Comparison of ENCODE assay signal across 11 cellular contexts in genomic region chr16:630815-631405, GRCh38. TPM values are rescaled to one million over a fixed set of nuclear protein-coding genes. Genes with fewer than 3 reads are reported as not detected.
DNase-seq lines count a peak whose midpoint lies in the region; ATAC-seq, FAIRE-seq and TF ChIP-seq lines count a peak whose summit lies in the region.
"Had no signal": no experiment of that assay in that cellular context is flagged by ENCODE, and none has a peak within 500 bp of the region (broad histone marks: within the 10 kb centered on the region; RNA-seq: fewer than 3 reads in every experiment).

A gene with protein sequence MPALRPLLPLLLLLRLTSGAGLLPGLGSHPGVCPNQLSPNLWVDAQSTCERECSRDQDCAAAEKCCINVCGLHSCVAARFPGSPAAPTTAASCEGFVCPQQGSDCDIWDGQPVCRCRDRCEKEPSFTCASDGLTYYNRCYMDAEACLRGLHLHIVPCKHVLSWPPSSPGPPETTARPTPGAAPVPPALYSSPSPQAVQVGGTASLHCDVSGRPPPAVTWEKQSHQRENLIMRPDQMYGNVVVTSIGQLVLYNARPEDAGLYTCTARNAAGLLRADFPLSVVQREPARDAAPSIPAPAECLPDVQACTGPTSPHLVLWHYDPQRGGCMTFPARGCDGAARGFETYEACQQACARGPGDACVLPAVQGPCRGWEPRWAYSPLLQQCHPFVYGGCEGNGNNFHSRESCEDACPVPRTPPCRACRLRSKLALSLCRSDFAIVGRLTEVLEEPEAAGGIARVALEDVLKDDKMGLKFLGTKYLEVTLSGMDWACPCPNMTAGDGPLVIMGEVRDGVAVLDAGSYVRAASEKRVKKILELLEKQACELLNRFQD (plus strand): TSS chr16:630985. CDS start chr16:631254, 269 bp downstream.

- H3K27ac ChIP-seq in body of pancreas (no peak within 1 kb of the TSS), HepG2 (ENCODE audit: extremely low read length, insufficient read depth, low read length) (peak within 1 kb of the TSS; percentile 71), thyroid gland (no peak within 1 kb of the TSS), transverse colon (no peak within 1 kb of the TSS)
- H3K27ac ChIP-seq: SK-N-MC had no signal

- DNase-seq in NCI-H2227 (lab: John Stamatoyannopoulos, UW; ENCODE audit: unreplicated experiment), result peak; percentile 39
- no peak for DNase-seq in NCI-H2227 treated with DMSO at 0.1 percent for 48 hours (lab: John Stamatoyannopoulos, UW)
- peak; percentile 52 to 77 (median 62) for DNase-seq in body of pancreas
- peak; percentile 59 for DNase-seq in HepG2 (ENCODE audit: low spot score)
- DNase-seq in thyroid gland, result peak; percentile 56 to 65
- no peak for DNase-seq in SW480 (ENCODE audit: low spot score)
- no peak for DNase-seq in transverse colon
- no peak for DNase-seq in NCI-H524 treated with DMSO at 0.1 percent for 48 hours (lab: John Stamatoyannopoulos, UW)

- in situ Hi-C loops in HepG2 (cut with HindIII; ENCODE audit: extremely low pct_ligation_motif_present, low pct_unique_long_range_greater_than_20kb), result no loop called here
- in situ Hi-C loops in transverse colon (cut with MboI; ENCODE audit: low pct_ligation_motif_present in 1 of 4, low pct_unique_long_range_greater_than_20kb in 1 of 4, low sequenced_read_pairs in 3 of 4), result no loop called here

- peak; percentile 72 for FAIRE-seq in HepG2 (lab: Jason Lieb, UNC)
- FAIRE-seq: A204.1 had no signal

- H3K27me3 ChIP-seq in body of pancreas (no peaks in the 10 kb centered on the region), HepG2 (ENCODE audit: control insufficient read depth in 1 of 2, insufficient read depth in 2 of 2, low read length in 2 of 2) (no peaks in the 10 kb centered on the region), thyroid gland (no peaks in the 10 kb centered on the region), transverse colon (no peaks in the 10 kb centered on the region)
- H3K27me3 ChIP-seq: breast epithelium had no signal

- CTCF ChIA-PET in HepG2 (lab: Yijun Ruan, JAX; ENCODE audit: low intra/inter-chr PET ratio, low total read pairs), result no interaction called here

- peaks cover 6% of the 10 kb centered on the region for H3K79me2 ChIP-seq in HepG2 (ENCODE audit: insufficient read depth, low read length)

- no peak within 1 kb of the TSS for H2AFZ ChIP-seq in HepG2 (ENCODE audit: low read length)

- no TSS peak for BruUV-seq in HepG2 (replicated peaks; lab: Mats Ljungman, UMichigan)

- TF ChIP-seq RAD21 in HepG2 (CRISPR knock-in tag; IDR thresholded peaks at IDR 0.05), result no peak

- TF ChIP-seq EP300 in HepG2 (IDR thresholded peaks at IDR 0.05; ENCODE audit: low read depth in 2 of 2, low read length in 2 of 2), result no peak
- TF ChIP-seq EP300 in HepG2 (CRISPR knock-in tag; IDR thresholded peaks at IDR 0.05; ENCODE audit: borderline replicate concordance), result no peak
- TF ChIP-seq EP300 in transverse colon (IDR thresholded peaks at IDR 0.05; ENCODE audit: low read depth), result no peak

- POLR2A ChIA-PET in HepG2 (lab: Yijun Ruan, JAX), result interaction anchor here (1.0 to 1.5 kb wide), 2 partner anchors 17 to 43 kb away, joined by 3 to 5 read pairs; no protein-coding TSS in a partner anchor

- peak within 1 kb of the TSS; percentile 67 for H3K9ac ChIP-seq in HepG2 (ENCODE audit: insufficient read depth, low read depth, low read length)

- ATAC-seq in body of pancreas (peak; percentile 38), HepG2 (peak; percentile 74)

- H3K36me3 ChIP-seq in body of pancreas (replicated peaks in 1 of 2; ENCODE audit: insufficient read depth in 1 of 2, low read depth in 2 of 2) (peaks cover 4 to 6% of the 10 kb centered on the region in 2 donors), HepG2 (replicated peaks in 1 of 2; ENCODE audit: control insufficient read depth in 1 of 2, insufficient read depth in 2 of 2, low read length in 2 of 2) (peaks cover 4% of the 10 kb centered on the region in 2 experiments; a peak in 2 of 5 replicates), thyroid gland (peaks cover 7 to 11% of the 10 kb centered on the region in 2 donors), transverse colon (no peaks in the 10 kb centered on the region)
- H3K36me3 ChIP-seq: breast epithelium had no signal

- intact Hi-C loops in body of pancreas (cut with DNase I), result no loop called here
- intact Hi-C loops in HepG2 (cut with micrococcal nuclease; ENCODE audit: unreplicated experiment), result no loop called here
- intact Hi-C loops in thyroid gland (cut with DNase I), result loop anchor here (5.0 kb wide), 1 partner anchor 39 kb away; the partner anchor contains the start of gene RAB40C
- intact Hi-C loops in transverse colon (cut with DNase I; ENCODE audit: low total_unique reads), result loop anchor here (2.0 kb wide), 1 partner anchor 36 kb away; no protein-coding TSS in a partner anchor

- H3K4me3 ChIP-seq in body of pancreas, result no peak within 1 kb of the TSS
- H3K4me3 ChIP-seq in HepG2 (replicated peaks in 1 of 3; ENCODE audit: insufficient read depth in 1 of 3, low read depth in 2 of 3, low read length in 3 of 3), result peak within 1 kb of the TSS; percentile 58 to 74 (median 63)
- H3K4me3 ChIP-seq in thyroid gland (replicated peaks in 1 of 3), result no peak within 1 kb of the TSS
- no peak within 1 kb of the TSS for H3K4me3 ChIP-seq in transverse colon
- H3K4me3 ChIP-seq: breast epithelium, SK-N-MC had no signal

- H3K4me1 ChIP-seq in body of pancreas (peaks cover 27% of the 10 kb centered on the region), HepG2 (ENCODE audit: insufficient read depth, low read length) (peaks cover 31% of the 10 kb centered on the region), thyroid gland (peaks cover 11 to 24% of the 10 kb centered on the region in 2 donors), transverse colon (peaks cover 8 to 24% (median 23%) of the 10 kb centered on the region in 4 donors)

- H3K4me2 ChIP-seq in HepG2 (ENCODE audit: low read depth, low read length), result peak within 1 kb of the TSS; percentile 95

- TF ChIP-seq POLR2A in body of pancreas (IDR thresholded peaks at IDR 0.05), result no peak
- TF ChIP-seq POLR2A in HepG2 (IDR thresholded peaks at IDR 0.05; ENCODE audit: insufficient read depth in 1 of 2, low read depth in 2 of 2, low read length in 2 of 2), result peak in 1 of 2 experiments; percentile 61; a peak in 1 of 4 replicates
- TF ChIP-seq POLR2A in thyroid gland (IDR thresholded peaks at IDR 0.05), result no peak
- no peak for TF ChIP-seq POLR2A in transverse colon (IDR thresholded peaks at IDR 0.05)

- H3K9me3 ChIP-seq in body of pancreas (no peaks in the 10 kb centered on the region), HepG2 (ENCODE audit: low read length) (no peaks in the 10 kb centered on the region), thyroid gland (no peaks in the 10 kb centered on the region), transverse colon (no peaks in the 10 kb centered on the region)
- H3K9me3 ChIP-seq: breast epithelium had no signal

- TF ChIP-seq CTCF in body of pancreas (IDR thresholded peaks at IDR 0.05) (no peak), HepG2 (CRISPR knock-in tag; IDR thresholded peaks at IDR 0.05) (no peak), thyroid gland (IDR thresholded peaks at IDR 0.05) (no peak), transverse colon (IDR thresholded peaks at IDR 0.05) (no peak)

- H4K20me1 ChIP-seq in HepG2 (ENCODE audit: insufficient read depth, low read length), result no peaks in the 10 kb centered on the region

- WGBS in body of pancreas, 2 donors, result 3 to 8% methylated on average over 4 to 20 of the region's 23 CpGs
- WGBS in HepG2 (ENCODE audit: low lambda C conversion rate), result 5% methylated on average over 5 of the region's 23 CpGs
- WGBS in thyroid gland, 2 donors, result no CpG with 5 or more reads among the region's 23 CpGs
- WGBS in transverse colon (ENCODE audit: low coverage in 1 of 2), 2 donors, result 9% methylated on average over 13 of the region's 23 CpGs; no CpG with 5 or more reads in 1 of the 2 donors

TF ChIP-seq in HepG2, 621 proteins besides CTCF, POLR2A, EP300 and RAD21 (continues in another document):
- TF ChIP-seq FLYWCH1 (CRISPR knock-in tag; IDR thresholded peaks at IDR 0.05), result no peak
- no peak for TF ChIP-seq ZNF33A (CRISPR knock-in tag; IDR thresholded peaks at IDR 0.05; ENCODE audit: borderline replicate concordance)
- TF ChIP-seq PHF21A (CRISPR knock-in tag; IDR thresholded peaks at IDR 0.05), result peak; percentile 24; the same call in 1 of the 2 replicates
- no peak for TF ChIP-seq ATF7 (IDR thresholded peaks at IDR 0.05)
- TF ChIP-seq ATF7 (CRISPR knock-in tag; IDR thresholded peaks at IDR 0.05), result 0 out of 2 replicates have a peak, but pooled peaks have one; percentile 15
- TF ChIP-seq, protein P1, sequence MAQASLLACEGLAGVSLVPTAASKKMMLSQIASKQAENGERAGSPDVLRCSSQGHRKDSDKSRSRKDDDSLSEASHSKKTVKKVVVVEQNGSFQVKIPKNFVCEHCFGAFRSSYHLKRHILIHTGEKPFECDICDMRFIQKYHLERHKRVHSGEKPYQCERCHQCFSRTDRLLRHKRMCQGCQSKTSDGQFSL (CRISPR knock-in tag; IDR thresholded peaks at IDR 0.05), result peak; percentile 31; the same call in 1 of the 2 replicates

RNA-seq across cellular contexts. Expression of the gene that starts here (rescaled TPM):
- total RNA-seq in body of pancreas, result 1 to 10 TPM; 3.9 to 5.6 TPM
- 2.4 and 4.9 TPM in 2 replicates for total RNA-seq in HepG2 (2016; rRNA removed; fragmentation: Illumina TruSeq; extraction: Trizol)
- total RNA-seq in HepG2 (2016; cell fraction: cytosol; rRNA removed; fragmentation: Illumina TruSeq; extraction: Trizol; ENCODE audit: low read depth), result 0.61 and 0.88 TPM in 2 replicates
- 2.1 and 4.8 TPM in 2 replicates for total RNA-seq in HepG2 (2016; cell fraction: insoluble cytoplasmic fraction; rRNA removed; fragmentation: Illumina TruSeq; extraction: Trizol)
- total RNA-seq in HepG2 (2016; cell fraction: membrane; rRNA removed; fragmentation: Illumina TruSeq; extraction: Trizol), result 1.1 and 1.8 TPM in 2 replicates
- total RNA-seq in HepG2 (2016; cell fraction: nucleus; rRNA removed; fragmentation: Illumina TruSeq; extraction: Trizol), result 3.0 and 3.4 TPM in 2 replicates
- polyA plus RNA-seq in HepG2 (2011; rRNA removed), result 1.7 and 2.9 TPM in 2 replicates
- 2.6 and 4.2 TPM in 2 replicates for polyA plus RNA-seq in HepG2 (2011; cell fraction: cytosol; rRNA removed)
- 4.0 and 4.2 TPM in 2 replicates for polyA plus RNA-seq in HepG2 (2011; cell fraction: nucleus; rRNA removed)
- 1.7 and 2.2 TPM in 2 replicates for polyA plus RNA-seq in HepG2 (2012)
- 0.58 and 0.66 TPM in 2 replicates for polyA plus RNA-seq in HepG2 (2016; cell fraction: cytosol; fragmentation: Illumina TruSeq; extraction: Trizol; ENCODE audit: low read depth)
- 2.6 and 2.7 TPM in 2 replicates for polyA plus RNA-seq in HepG2 (2016; cell fraction: insoluble cytoplasmic fraction; fragmentation: Illumina TruSeq; extraction: Trizol; ENCODE audit: low read depth)
- 0.93 and 1.1 TPM in 2 replicates for polyA plus RNA-seq in HepG2 (2016; cell fraction: membrane; fragmentation: Illumina TruSeq; extraction: Trizol; ENCODE audit: low read depth)
- 5.9 and 6.7 TPM in 2 replicates for polyA plus RNA-seq in HepG2 (2016; cell fraction: nucleus; fragmentation: Illumina TruSeq; extraction: Trizol; ENCODE audit: insufficient read depth, low read depth)
- polyA minus RNA-seq in HepG2 (2011; rRNA and poly(A)+ RNA removed; ENCODE audit: low replicate concordance), result 3.9 and 5.4 TPM in 2 replicates
- 3.1 and 4.6 TPM in 2 replicates for polyA minus RNA-seq in HepG2 (2011; cell fraction: cytosol; rRNA and poly(A)+ RNA removed)
- polyA minus RNA-seq in HepG2 (2011; cell fraction: nucleus; rRNA and poly(A)+ RNA removed), result 1.0 and 1.7 TPM in 2 replicates
- 1 to 10 TPM in 1 of 4 donors, under 1 TPM in 3; 0.13 to 1.8 (median 0.77) TPM for total RNA-seq in thyroid gland
- total RNA-seq in transverse colon, result 10 to 100 TPM in 1 of 4 donors, 1 to 10 TPM in 3; 2.3 to 13.1 (median 4.2) TPM

Comparison
In these comparisons a context has a peak if more than half of its experiments do, and no peak if none do; other contexts are left out.
1. DNase-seq: peak in NCI-H2227 (single experiment), body of pancreas (4 of 4), HepG2 (single experiment) and thyroid gland (2 of 2); none in NCI-H2227 treated with DMSO at 0.1 percent for 48 hours (single experiment), SW480 (single experiment), transverse colon (single experiment) and NCI-H524 treated with DMSO at 0.1 percent for 48 hours (single experiment).
2. H3K4me3 ChIP-seq: peak in HepG2 (3 of 3); none in body of pancreas (0 of 2), thyroid gland (0 of 3) and transverse colon (0 of 4).
3. intact Hi-C loops: an anchor here in thyroid gland (5.0 kb wide) and transverse colon (2.0 kb wide); none called in body of pancreas and HepG2.